23 cellular contexts compared by ENCODE assay signal in the genomic region with DNA sequence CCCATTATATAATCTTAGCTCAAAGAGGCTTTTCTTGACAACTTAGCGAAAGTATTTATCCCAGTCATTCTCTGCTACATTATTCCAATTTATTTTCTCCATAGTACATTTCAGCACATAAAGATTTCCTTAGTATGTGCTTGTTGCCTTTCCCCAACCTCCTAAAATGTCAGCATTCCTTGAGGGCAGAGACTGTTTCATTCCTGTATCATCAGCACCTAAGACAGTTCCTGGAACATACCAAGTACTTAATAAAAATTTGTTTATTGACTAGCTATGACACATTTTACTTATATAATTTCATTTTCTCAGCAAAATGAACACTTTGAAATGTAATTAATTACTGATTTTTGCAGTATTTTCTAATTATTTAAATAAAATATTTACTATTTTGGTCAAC. TPM values are rescaled to one million over a fixed set of nuclear protein-coding genes. Genes with fewer than 3 reads are reported as not detected.
DNase-seq lines count a peak whose midpoint lies in the region; ATAC-seq and TF ChIP-seq lines count a peak whose summit lies in the region.
"Had no signal": no experiment of that assay in that cellular context is flagged by ENCODE, and none has a peak within 500 bp of the region (broad histone marks: within the 10 kb centered on the region; RNA-seq: fewer than 3 reads in every experiment).

No MANE protein-coding gene starts in this region.

- in situ Hi-C loops in GM23248 (cut with MboI) = no loop called here

- no peaks in the 10 kb centered on the region for H3K36me3 Mint-ChIP-seq in activated naive CD4-positive, alpha-beta T cell treated with anti-CD3 and anti-CD28 coated beads, Interleukin-2, amount 50 U/mL, for 72 hours
- H3K36me3 Mint-ChIP-seq: CD14-positive monocyte; CD4-positive, alpha-beta memory T cell; CD4-positive, CD25-positive, alpha-beta regulatory T cell had no signal

- no peak for TF ChIP-seq EP300 in Ishikawa (IDR thresholded peaks at IDR 0.05; ENCODE audit: borderline replicate concordance)

- no peak overlapping the region for H3K27ac ChIP-seq in GM23248
- H3K27ac ChIP-seq: BLaER1 had no signal

- H3K9ac ChIP-seq in GM23248 = no peak overlapping the region
- H3K9ac ChIP-seq: BLaER1 had no signal

- H3K27ac Mint-ChIP-seq in activated naive CD4-positive, alpha-beta T cell treated with anti-CD3 and anti-CD28 coated beads, Interleukin-2, amount 50 U/mL, for 72 hours = no peak overlapping the region
- H3K27ac Mint-ChIP-seq: CD14-positive monocyte had no signal

- no peaks in the 10 kb centered on the region for H3K9me2 ChIP-seq in GM23248 (ENCODE audit: insufficient read depth)

- H3K9me3 ChIP-seq in GM23248 (ENCODE audit: low read depth) = no peaks in the 10 kb centered on the region
- H3K9me3 ChIP-seq: BE2C, BLaER1 had no signal

- H3K9me3 Mint-ChIP-seq in activated naive CD4-positive, alpha-beta T cell treated with anti-CD3 and anti-CD28 coated beads, Interleukin-2, amount 50 U/mL, for 72 hours = no peaks in the 10 kb centered on the region
- H3K9me3 Mint-ChIP-seq: CD14-positive monocyte; CD4-positive, alpha-beta memory T cell; CD4-positive, CD25-positive, alpha-beta regulatory T cell; CD8-positive, alpha-beta memory T cell had no signal

- H3F3A ChIP-seq in GM23248 (ENCODE audit: insufficient read depth) = 0 out of 2 replicates have a peak, but pooled peaks cover 10% of the 10 kb centered on the region

- TF ChIP-seq RAD21 in Ishikawa (IDR thresholded peaks at IDR 0.05; ENCODE audit: low read depth) = no peak

- no peaks in the 10 kb centered on the region for H4K20me1 ChIP-seq in GM23248 (ENCODE audit: insufficient read depth)
- H4K20me1 ChIP-seq: BLaER1 had no signal

- no peak for TF ChIP-seq CTCF in fibroblast of the aortic adventitia (IDR thresholded peaks at IDR 0.05; ENCODE audit: insufficient read depth, low read length)

- H2AFZ ChIP-seq in GM23248 = no peak overlapping the region

- no peaks in the 10 kb centered on the region for H3K27me3 ChIP-seq in GM23248 (replicated peaks; ENCODE audit: insufficient read depth)
- H3K27me3 ChIP-seq: BE2C, BLaER1 had no signal

- peaks cover 4% of the 10 kb centered on the region; the same call in 1 of the 2 replicates for H3K79me2 ChIP-seq in GM23248 (ENCODE audit: insufficient read depth)

- H3K4me2 ChIP-seq in GM23248 (ENCODE audit: unreplicated experiment) = no peak overlapping the region
- H3K4me2 ChIP-seq: BLaER1 had no signal

- 92 to 94% methylated on average over 1 of the region's 1 CpG for WGBS in GM23248 (ENCODE audit: low coverage in 1 of 2, low lambda C conversion rate in 2 of 2, missing lambda C conversion rate in 2 of 2), 2 experiments

- DNase-seq in GM23248 (peak; percentile 13), fibroblast of the aortic adventitia (ENCODE audit: low read depth) (peak; percentile 20), NCI-H2081 treated with DMSO at 0.1 percent for 48 hours (lab: John Stamatoyannopoulos, UW) (no peak)
- DNase-seq in activated naive CD4-positive, alpha-beta T cell treated with anti-CD3 and anti-CD28 coated beads, Interleukin-2, amount 50 U/mL, for 72 hours (ENCODE audit: low spot score in 2 of 2) = no peak
- DNase-seq: 8988T; ACHN; BE2C; C1 segment of cervical spinal cord; CD4-positive, alpha-beta memory T cell; CD4-positive, CD25-positive, alpha-beta regulatory T cell; CD8-positive, alpha-beta memory T cell; COR-L47; DMS 273 treated with DMSO at 0.1 percent for 48 hours; DMS153; DMS53; DMS79; DND-41; EL; GDM1 had no signal

- no peak for ATAC-seq in activated naive CD4-positive, alpha-beta T cell treated with anti-CD3 and anti-CD28 coated beads, Interleukin-2, amount 50 U/mL, for 72 hours
- ATAC-seq: GM12878 had no signal

- no peaks in the 10 kb centered on the region for H3K36me3 ChIP-seq in GM23248 (ENCODE audit: low read depth)
- H3K36me3 ChIP-seq: BE2C, BLaER1 had no signal

- peaks cover 21% of the 10 kb centered on the region for H3K4me1 ChIP-seq in GM23248 (ENCODE audit: insufficient read depth)
- H3K4me1 ChIP-seq: BE2C had no signal

- H3K4me3 ChIP-seq in GM23248 (no peak overlapping the region), fibroblast of the aortic adventitia (ENCODE audit: low read depth, low read length) (no peak overlapping the region)
- H3K4me3 ChIP-seq: BLaER1, GM12878 had no signal

TF ChIP-seq in Ishikawa, 13 proteins besides CTCF, POLR2A, EP300 and RAD21:
- TF ChIP-seq TAF1 (IDR thresholded peaks at IDR 0.05; ENCODE audit: low read depth) (no peak), REST (IDR thresholded peaks at IDR 0.05; ENCODE audit: low read depth) (peak; percentile 66)

RNA-seq across cellular contexts. Expression of gene USPL1, which starts 33.4 kb away (rescaled TPM):
- total RNA-seq in GM23248 (2014; rRNA removed; shearing (Covaris generic)) = 11.0 and 13.0 TPM in 2 replicates
- 7.9 and 10.0 TPM in 2 replicates for polyA plus RNA-seq in GM23248 (2016; fragmentation: Nextera tagmentation; extraction: Ambion mirVana)
- 17.0 and 20.3 TPM in 2 replicates for total RNA-seq in fibroblast of the aortic adventitia (ENCODE audit: low replicate concordance)
- total RNA-seq in activated naive CD4-positive, alpha-beta T cell treated with anti-CD3 and anti-CD28 coated beads, Interleukin-2, amount 50 U/mL, for 72 hours = 10 to 100 TPM; 15.4 to 18.8 TPM

Comparison
In these comparisons a context has a peak if more than half of its experiments do, and no peak if none do; other contexts are left out.
1. DNase-seq: peak in GM23248 (single experiment) and fibroblast of the aortic adventitia (single experiment); none in NCI-H2081 treated with DMSO at 0.1 percent for 48 hours (single experiment) and activated naive CD4-positive, alpha-beta T cell treated with anti-CD3 and anti-CD28 coated beads, Interleukin-2, amount 50 U/mL, for 72 hours (0 of 2).